Comparison of ENCODE assay signal across 1 cellular context in genomic region chr20:64077876-64078551, GRCh38.
TF ChIP-seq lines count a peak whose summit lies in the region.

No MANE protein-coding gene starts in this region.

TF ChIP-seq in endothelial cell of umbilical vein, 7 proteins besides CTCF, POLR2A, EP300 and RAD21:
- TF ChIP-seq JUN (IDR thresholded peaks at IDR 0.05; ENCODE audit: borderline replicate concordance, insufficient read depth, insufficient read length, low read depth) (no peak), FOS (IDR thresholded peaks at IDR 0.05; ENCODE audit: borderline replicate concordance, insufficient read depth, low read length) (no peak), EZH2 (IDR thresholded peaks at IDR 0.05; ENCODE audit: borderline replicate concordance, low read depth, low read length, severe bottlenecking) (no peak)
